20 cellular contexts compared by ENCODE assay signal in the genomic region with DNA sequence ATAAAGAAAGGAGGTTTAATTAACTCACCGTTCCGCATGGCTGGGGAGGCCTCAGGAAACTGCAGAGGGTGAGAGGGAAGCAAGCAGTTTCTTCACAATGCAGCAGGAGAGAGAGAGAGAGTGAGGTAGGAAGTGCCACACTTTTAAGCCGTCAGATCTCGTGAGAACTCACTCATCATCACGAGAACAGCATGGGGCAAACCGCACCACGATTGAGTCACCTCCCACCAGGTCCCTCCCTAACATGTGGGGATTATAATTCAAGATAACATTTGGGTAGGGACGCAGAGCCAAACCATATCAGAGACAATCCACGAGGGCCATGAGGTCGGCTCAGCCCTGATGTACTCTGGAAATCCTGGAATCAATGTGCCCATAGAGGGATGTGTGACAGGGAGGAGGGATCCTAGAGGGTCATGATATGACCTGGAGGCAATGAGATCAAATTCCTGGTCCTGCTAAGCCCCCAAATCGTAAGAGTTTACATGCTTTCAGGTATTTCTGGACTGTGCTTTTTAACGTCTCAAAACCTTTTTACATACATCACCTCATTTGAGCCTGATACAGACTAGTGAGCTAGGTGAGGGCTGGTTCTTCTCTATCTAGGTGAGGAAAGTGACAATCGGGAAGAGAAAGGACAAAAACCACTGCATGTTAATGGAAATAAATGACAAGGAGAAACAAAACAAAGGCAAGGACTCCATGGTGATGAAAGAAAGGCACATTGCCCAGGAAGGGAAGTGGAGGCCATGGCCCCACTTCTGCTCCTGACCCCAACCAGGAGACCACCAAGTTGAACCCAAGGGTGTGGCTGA. TPM values are rescaled to one million over a fixed set of nuclear protein-coding genes. Genes with fewer than 3 reads are reported as not detected.
DNase-seq lines count a peak whose midpoint lies in the region; ATAC-seq and TF ChIP-seq lines count a peak whose summit lies in the region.
"Had no signal": no experiment of that assay in that cellular context is flagged by ENCODE, and none has a peak within 500 bp of the region (broad histone marks: within the 10 kb centered on the region; RNA-seq: fewer than 3 reads in every experiment).

No MANE protein-coding gene starts in this region.

- H3K36me3 ChIP-seq in uterus, result no peaks in the 10 kb centered on the region
- H3K36me3 ChIP-seq in gastroesophageal sphincter, result no peaks in the 10 kb centered on the region

- no peak for TF ChIP-seq CTCF in brain (conservative IDR thresholded peaks at IDR 0.05)
- no peak for TF ChIP-seq CTCF in nephron (IDR thresholded peaks at IDR 0.05; ENCODE audit: unreplicated experiment in 3 of 3)
- TF ChIP-seq CTCF in uterus (IDR thresholded peaks at IDR 0.05), result no peak
- no peak for TF ChIP-seq CTCF in gastroesophageal sphincter (IDR thresholded peaks at IDR 0.05)

- H3K9me3 Mint-ChIP-seq in brain, result peaks cover 0 to 3% (median 0%) of the 10 kb centered on the region in 5 experiments
- H3K9me3 Mint-ChIP-seq in nephron, result peaks cover 3% of the 10 kb centered on the region
- H3K9me3 Mint-ChIP-seq: effector memory CD8-positive, alpha-beta T cell; stimulated activated naive CD8-positive, alpha-beta T cell treated with anti-CD3 and anti-CD28 coated beads, Interleukin-15, amount 100 ng/mL, for 72 hours had no signal

- 69 to 89% methylated on average over 3 to 12 of the region's 13 CpGs for WGBS in gastroesophageal sphincter (ENCODE audit: low coverage in 1 of 2), 2 donors

- H3K4me3 ChIP-seq in uterus, result no peak overlapping the region
- H3K4me3 ChIP-seq in gastroesophageal sphincter, result no peak overlapping the region
- H3K4me3 ChIP-seq: hepatocyte, lung had no signal

- H3K27me3 Mint-ChIP-seq in brain (peaks cover 5% of the 10 kb centered on the region), nephron (ENCODE audit: low read depth) (peaks cover 4% of the 10 kb centered on the region)

- H3K27me3 ChIP-seq in uterus (no peaks in the 10 kb centered on the region), gastroesophageal sphincter (peaks cover 23% of the 10 kb centered on the region)
- H3K27me3 ChIP-seq: hepatocyte had no signal

- ATAC-seq in gastroesophageal sphincter, result no peak
- ATAC-seq: activated CD8-positive, alpha-beta memory T cell treated with anti-CD3 and anti-CD28 coated beads, Interleukin-2, amount 10 ng/mL, durations not matched to agents 7 days and 5 days; effector memory CD8-positive, alpha-beta T cell; stimulated activated naive CD8-positive, alpha-beta T cell treated with anti-CD3 and anti-CD28 coated beads, Interleukin-15, amount 100 ng/mL, for 72 hours had no signal

- no peaks in the 10 kb centered on the region for H3K4me1 Mint-ChIP-seq in brain
- H3K4me1 Mint-ChIP-seq in nephron, result no peaks in the 10 kb centered on the region
- H3K4me1 Mint-ChIP-seq: activated CD8-positive, alpha-beta memory T cell treated with anti-CD3 and anti-CD28 coated beads, Interleukin-2, amount 10 ng/mL, durations not matched to agents 7 days and 5 days; stimulated activated naive CD8-positive, alpha-beta T cell treated with anti-CD3 and anti-CD28 coated beads, Interleukin-15, amount 100 ng/mL, for 72 hours had no signal

- H3K9me3 ChIP-seq in uterus (no peaks in the 10 kb centered on the region), gastroesophageal sphincter (no peaks in the 10 kb centered on the region)

- H3K27ac Mint-ChIP-seq in brain (peak overlapping the region in 3 of 5 experiments; percentile 53 to 66 (median 62)), nephron (peak overlapping the region; percentile 70 to 95 (median 91))
- H3K27ac Mint-ChIP-seq: activated CD8-positive, alpha-beta memory T cell treated with anti-CD3 and anti-CD28 coated beads, Interleukin-2, amount 10 ng/mL, durations not matched to agents 7 days and 5 days; effector memory CD8-positive, alpha-beta T cell had no signal

- TF ChIP-seq EP300 in gastroesophageal sphincter (IDR thresholded peaks at IDR 0.05), result no peak

- H3K4me1 ChIP-seq in uterus (no peaks in the 10 kb centered on the region), gastroesophageal sphincter (no peaks in the 10 kb centered on the region)

- DNase-seq in DMS79 (lab: John Stamatoyannopoulos, UW), result peak; percentile 22
- DNase-seq in NCI-H1105 (lab: John Stamatoyannopoulos, UW), result peak; percentile 41
- DNase-seq in uterus, result no peak
- no peak for DNase-seq in T-helper 1 cell
- no peak for DNase-seq in NCI-H187 treated with DMSO at 0.1 percent for 48 hours (lab: John Stamatoyannopoulos, UW)
- DNase-seq: activated CD8-positive, alpha-beta memory T cell treated with anti-CD3 and anti-CD28 coated beads, Interleukin-2, amount 10 ng/mL, durations not matched to agents 7 days and 5 days; activated naive CD4-positive, alpha-beta T cell; effector memory CD8-positive, alpha-beta T cell; NCI-H1048; NCI-H526 treated with DMSO at 0.1 percent for 48 hours; nucleus accumbens; SHP77; stimulated activated naive CD8-positive, alpha-beta T cell treated with anti-CD3 and anti-CD28 coated beads, Interleukin-15, amount 100 ng/mL, for 72 hours had no signal

- H3K27ac ChIP-seq in uterus (no peak overlapping the region), gastroesophageal sphincter (no peak overlapping the region)
- H3K27ac ChIP-seq: hepatocyte had no signal

- no peak for TF ChIP-seq POLR2A in uterus (IDR thresholded peaks at IDR 0.05)
- no peak for TF ChIP-seq POLR2A in gastroesophageal sphincter (IDR thresholded peaks at IDR 0.05)

- intact Hi-C loops in uterus (cut with DNase I; ENCODE audit: low total_unique reads), result no loop called here

- H3K4me3 Mint-ChIP-seq in brain, result peak overlapping the region in 1 of 5 experiments; percentile 55
- H3K4me3 Mint-ChIP-seq in nephron, result peak overlapping the region; percentile 50 to 77 (median 69)
- H3K4me3 Mint-ChIP-seq: activated CD8-positive, alpha-beta memory T cell treated with anti-CD3 and anti-CD28 coated beads, Interleukin-2, amount 10 ng/mL, durations not matched to agents 7 days and 5 days; effector memory CD8-positive, alpha-beta T cell; stimulated activated naive CD8-positive, alpha-beta T cell treated with anti-CD3 and anti-CD28 coated beads, Interleukin-15, amount 100 ng/mL, for 72 hours had no signal

- H3K36me3 Mint-ChIP-seq in brain, result no peaks in the 10 kb centered on the region
- H3K36me3 Mint-ChIP-seq in nephron (ENCODE audit: low read depth), result no peaks in the 10 kb centered on the region
- H3K36me3 Mint-ChIP-seq: activated CD8-positive, alpha-beta memory T cell treated with anti-CD3 and anti-CD28 coated beads, Interleukin-2, amount 10 ng/mL, durations not matched to agents 7 days and 5 days; CD14-positive monocyte had no signal

RNA-seq across cellular contexts. Expression of gene RASSF10, which starts 19.5 kb away (rescaled TPM):
- 1.7 TPM for polyA plus RNA-seq in brain (ENCODE audit: insufficient read depth, low read depth, low replicate concordance)
- total RNA-seq in uterus (1 to 10 TPM in 1 of 4 donors, under 1 TPM in 1, not detected in 2; 0.27 to 5.8 TPM), gastroesophageal sphincter (1 to 10 TPM in 1 of 4 donors, under 1 TPM in 1, not detected in 2; 0.27 to 1.3 TPM)
- total RNA-seq: activated CD8-positive, alpha-beta memory T cell treated with anti-CD3 and anti-CD28 coated beads, Interleukin-2, amount 10 ng/mL, durations not matched to agents 7 days and 5 days; G401 had no signal
- polyA plus RNA-seq: CD14-positive monocyte had no signal

Comparison
In these comparisons a context has a peak if more than half of its experiments do, and no peak if none do; other contexts are left out.
1. DNase-seq: peak in DMS79 (single experiment) and NCI-H1105 (single experiment); none in uterus (0 of 2), T-helper 1 cell (0 of 5) and NCI-H187 treated with DMSO at 0.1 percent for 48 hours (single experiment).